Comparison of ENCODE assay signal across 8 cellular contexts in the genomic region with DNA sequence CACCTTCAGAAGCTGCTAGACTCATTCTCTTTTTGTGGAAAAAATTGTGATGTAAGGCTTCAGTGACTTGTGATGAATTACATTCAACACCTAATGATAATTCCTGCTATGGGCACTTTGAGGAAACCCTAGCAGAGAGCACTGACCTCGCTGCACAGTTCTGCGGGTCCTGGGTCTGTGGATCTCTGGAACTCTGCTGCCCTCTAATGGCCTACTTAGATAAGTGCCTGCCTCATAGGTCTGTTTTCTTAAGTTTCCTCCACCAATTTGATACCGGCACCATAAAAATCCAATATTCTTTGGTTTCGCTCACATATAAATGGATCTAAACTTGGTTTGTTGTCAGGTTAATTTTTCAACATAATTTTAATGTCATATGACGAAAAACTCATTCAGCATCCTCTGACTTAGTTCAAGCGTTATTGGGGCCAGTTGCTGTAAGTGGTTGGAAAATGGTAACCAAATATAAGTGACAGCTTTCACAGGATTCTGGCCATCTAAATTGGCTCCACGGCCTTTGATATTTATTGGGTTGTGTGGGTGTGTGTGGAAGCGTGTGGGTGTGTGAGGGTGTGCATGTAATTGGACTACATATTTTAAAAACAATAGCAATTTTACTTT. TPM values are rescaled to one million over a fixed set of nuclear protein-coding genes. Genes with fewer than 3 reads are reported as not detected.
A peak's percentile ranks its signal among the peaks of the same experiment; 100 is the strongest.
DNase-seq lines count a peak whose midpoint lies in the region; ATAC-seq and TF ChIP-seq lines count a peak whose summit lies in the region.

No MANE protein-coding gene starts in this region.

- no peak overlapping the region for H3K9ac ChIP-seq in smooth muscle cell (ENCODE audit: low read depth)

- H3K27ac Mint-ChIP-seq in activated CD8-positive, alpha-beta memory T cell treated with anti-CD3 and anti-CD28 coated beads, Interleukin-2, amount 10 ng/mL, durations not matched to agents 7 days and 5 days: no peak overlapping the region
- no peak overlapping the region for H3K27ac Mint-ChIP-seq in activated naive CD8-positive, alpha-beta T cell treated with anti-CD3 and anti-CD28 coated beads, Interleukin-2, amount 50 U/mL, for 24 hours

- no peaks in the 10 kb centered on the region for H3K36me3 ChIP-seq in smooth muscle cell (ENCODE audit: low read depth)

- H3K27me3 ChIP-seq in smooth muscle cell (ENCODE audit: low read depth): peaks cover 8% of the 10 kb centered on the region

- no peaks in the 10 kb centered on the region for H3K36me3 Mint-ChIP-seq in activated CD8-positive, alpha-beta memory T cell treated with anti-CD3 and anti-CD28 coated beads, Interleukin-2, amount 10 ng/mL, durations not matched to agents 7 days and 5 days
- H3K36me3 Mint-ChIP-seq in activated naive CD8-positive, alpha-beta T cell treated with anti-CD3 and anti-CD28 coated beads, Interleukin-2, amount 50 U/mL, for 24 hours (ENCODE audit: low read depth): no peaks in the 10 kb centered on the region

- no peak overlapping the region for H3K4me2 ChIP-seq in smooth muscle cell

- H3K79me2 ChIP-seq in smooth muscle cell (ENCODE audit: low read depth): no peaks in the 10 kb centered on the region

- 20% methylated on average over 8 of the region's 8 CpGs for WGBS in smooth muscle cell (ENCODE audit: low lambda C conversion rate)

- peak; percentile 96 for TF ChIP-seq CTCF in smooth muscle cell (IDR thresholded peaks at IDR 0.05; ENCODE audit: borderline replicate concordance, insufficient read depth, poor library complexity, severe bottlenecking)

- H3K27ac ChIP-seq in smooth muscle cell (ENCODE audit: low read depth): no peak overlapping the region

- CTCF ChIA-PET in activated CD8-positive, alpha-beta memory T cell treated with anti-CD3 and anti-CD28 coated beads, Interleukin-2, amount 10 ng/mL, durations not matched to agents 7 days and 5 days (lab: Charles Lee): interaction anchor here (1.4 kb wide), 1 partner anchor 21 kb away, joined by 3 read pairs; no protein-coding TSS in a partner anchor

- no peaks in the 10 kb centered on the region for H3F3A ChIP-seq in smooth muscle cell (ENCODE audit: low read depth)

- H3K4me3 ChIP-seq in smooth muscle cell: no peak overlapping the region

- H3K4me1 ChIP-seq in smooth muscle cell (ENCODE audit: low read depth): no peaks in the 10 kb centered on the region

- DNase-seq in activated CD8-positive, alpha-beta memory T cell treated with anti-CD3 and anti-CD28 coated beads, Interleukin-2, amount 10 ng/mL, durations not matched to agents 7 days and 5 days: peak; percentile 47
- no peak for DNase-seq in activated CD8-positive, alpha-beta memory T cell treated with anti-CD3 and anti-CD28 coated beads for 24 hours
- DNase-seq in NCI-H524 treated with DMSO at 0.1 percent for 48 hours (lab: John Stamatoyannopoulos, UW) (peak; percentile 53), hepatic stellate cell (ENCODE audit: low spot score) (peak; percentile 24), smooth muscle cell (lab: John Stamatoyannopoulos, UW; ENCODE audit: unreplicated experiment) (no peak)
- peak; percentile 30 for DNase-seq in activated naive CD8-positive, alpha-beta T cell treated with anti-CD3 and anti-CD28 coated beads, Interleukin-2, amount 50 U/mL, for 24 hours

- no peak overlapping the region for H3K4me3 Mint-ChIP-seq in activated CD8-positive, alpha-beta memory T cell treated with anti-CD3 and anti-CD28 coated beads, Interleukin-2, amount 10 ng/mL, durations not matched to agents 7 days and 5 days
- H3K4me3 Mint-ChIP-seq in activated naive CD8-positive, alpha-beta T cell treated with anti-CD3 and anti-CD28 coated beads, Interleukin-2, amount 50 U/mL, for 24 hours: no peak overlapping the region

- peak; percentile 68 for ATAC-seq in activated CD8-positive, alpha-beta memory T cell treated with anti-CD3 and anti-CD28 coated beads, Interleukin-2, amount 10 ng/mL, durations not matched to agents 7 days and 5 days
- ATAC-seq in GM21515 (IDR thresholded peaks at IDR 0.05; ENCODE audit: unreplicated experiment) (peak; percentile 98), HG03571 (IDR thresholded peaks at IDR 0.05; ENCODE audit: unreplicated experiment) (peak; percentile 97)
- peak; percentile 69 for ATAC-seq in activated naive CD8-positive, alpha-beta T cell treated with anti-CD3 and anti-CD28 coated beads, Interleukin-2, amount 50 U/mL, for 24 hours

- no peaks in the 10 kb centered on the region for H3K27me3 Mint-ChIP-seq in activated CD8-positive, alpha-beta memory T cell treated with anti-CD3 and anti-CD28 coated beads, Interleukin-2, amount 10 ng/mL, durations not matched to agents 7 days and 5 days
- H3K27me3 Mint-ChIP-seq in activated naive CD8-positive, alpha-beta T cell treated with anti-CD3 and anti-CD28 coated beads, Interleukin-2, amount 50 U/mL, for 24 hours: peaks cover 6% of the 10 kb centered on the region

- no peaks in the 10 kb centered on the region for H3K9me3 ChIP-seq in smooth muscle cell (replicated peaks; ENCODE audit: low read depth)

- H3K9me3 Mint-ChIP-seq in activated CD8-positive, alpha-beta memory T cell treated with anti-CD3 and anti-CD28 coated beads, Interleukin-2, amount 10 ng/mL, durations not matched to agents 7 days and 5 days (ENCODE audit: low read depth): no peaks in the 10 kb centered on the region
- no peaks in the 10 kb centered on the region for H3K9me3 Mint-ChIP-seq in activated naive CD8-positive, alpha-beta T cell treated with anti-CD3 and anti-CD28 coated beads, Interleukin-2, amount 50 U/mL, for 24 hours

- H2AFZ ChIP-seq in smooth muscle cell (ENCODE audit: low read depth): no peak overlapping the region

- H3K4me1 Mint-ChIP-seq in activated CD8-positive, alpha-beta memory T cell treated with anti-CD3 and anti-CD28 coated beads, Interleukin-2, amount 10 ng/mL, durations not matched to agents 7 days and 5 days: no peaks in the 10 kb centered on the region
- no peaks in the 10 kb centered on the region for H3K4me1 Mint-ChIP-seq in activated naive CD8-positive, alpha-beta T cell treated with anti-CD3 and anti-CD28 coated beads, Interleukin-2, amount 50 U/mL, for 24 hours

- H4K20me1 ChIP-seq in smooth muscle cell (ENCODE audit: low read depth): no peaks in the 10 kb centered on the region

RNA-seq across cellular contexts. Expression of a gene that starts 10.4 kb away (rescaled TPM):
- total RNA-seq in activated CD8-positive, alpha-beta memory T cell treated with anti-CD3 and anti-CD28 coated beads, Interleukin-2, amount 10 ng/mL, durations not matched to agents 7 days and 5 days: not detected
- not detected in 2 replicates for total RNA-seq in smooth muscle cell
- polyA plus RNA-seq in smooth muscle cell: not detected in 2 replicates

Comparison
In these comparisons a context has a peak if more than half of its experiments do, and no peak if none do; other contexts are left out.
1. DNase-seq: peak in activated CD8-positive, alpha-beta memory T cell treated with anti-CD3 and anti-CD28 coated beads, Interleukin-2, amount 10 ng/mL, durations not matched to agents 7 days and 5 days (single experiment), NCI-H524 treated with DMSO at 0.1 percent for 48 hours (single experiment), activated naive CD8-positive, alpha-beta T cell treated with anti-CD3 and anti-CD28 coated beads, Interleukin-2, amount 50 U/mL, for 24 hours (single experiment) and hepatic stellate cell (single experiment); none in activated CD8-positive, alpha-beta memory T cell treated with anti-CD3 and anti-CD28 coated beads for 24 hours (single experiment) and smooth muscle cell (single experiment).
2. Peak in every context shown above with its lines, with median percentiles within 50 percentile points of each other: ATAC-seq.